Comparison of ENCODE assay signal across 22 cellular contexts in the genomic region with DNA sequence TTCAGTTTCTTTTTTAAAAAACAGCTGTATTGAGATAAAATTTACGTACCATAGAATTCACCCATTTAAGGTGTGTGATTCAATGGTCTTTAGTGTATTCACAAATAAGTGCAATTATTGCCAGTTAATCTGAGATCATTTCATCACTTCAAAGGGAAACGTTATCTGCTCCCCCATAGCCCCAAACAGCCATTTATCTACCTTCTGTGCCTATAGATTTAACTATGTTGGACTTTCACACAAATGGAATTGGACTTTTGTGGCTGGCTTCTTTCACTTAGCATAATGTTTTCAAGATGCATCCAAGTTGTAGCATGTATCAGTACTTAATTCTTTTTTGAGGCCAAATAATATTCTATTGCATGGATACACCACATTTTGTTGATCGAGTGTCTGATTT. TPM values are rescaled to one million over a fixed set of nuclear protein-coding genes. Genes with fewer than 3 reads are reported as not detected.
DNase-seq lines count a peak whose midpoint lies in the region; ATAC-seq and TF ChIP-seq lines count a peak whose summit lies in the region.
"Had no signal": no experiment of that assay in that cellular context is flagged by ENCODE, and none has a peak within 500 bp of the region (broad histone marks: within the 10 kb centered on the region; RNA-seq: fewer than 3 reads in every experiment).

No MANE protein-coding gene starts in this region.

- H3K9me3 ChIP-seq in BLaER1: no peaks in the 10 kb centered on the region
- no peaks in the 10 kb centered on the region for H3K9me3 ChIP-seq in CD4-positive, CD25-positive, alpha-beta regulatory T cell (ENCODE audit: control insufficient read depth in 2 of 2, low read length in 2 of 2)
- no peaks in the 10 kb centered on the region for H3K9me3 ChIP-seq in naive thymus-derived CD4-positive, alpha-beta T cell (ENCODE audit: control insufficient read depth in 2 of 3, low read length in 3 of 3)
- H3K9me3 ChIP-seq in transverse colon: no peaks in the 10 kb centered on the region
- H3K9me3 ChIP-seq: Caco-2, MG63, SJSA1 had no signal

- H3K9me3 Mint-ChIP-seq in CD4-positive, CD25-positive, alpha-beta regulatory T cell: no peaks in the 10 kb centered on the region
- peaks cover 0 to 4% (median 0%) of the 10 kb centered on the region in 3 donors for H3K9me3 Mint-ChIP-seq in T-cell
- peaks cover 0 to 5% (median 0%) of the 10 kb centered on the region in 11 donors for H3K9me3 Mint-ChIP-seq in naive thymus-derived CD4-positive, alpha-beta T cell

- H3K4me1 ChIP-seq in BLaER1 (peaks cover 65% of the 10 kb centered on the region), transverse colon (peaks cover 0 to 12% (median 3%) of the 10 kb centered on the region in 4 donors)
- peaks cover 25% of the 10 kb centered on the region for H3K4me1 ChIP-seq in CD4-positive, CD25-positive, alpha-beta regulatory T cell (ENCODE audit: control insufficient read depth, insufficient read depth, low read length, poor library complexity, severe bottlenecking)
- H3K4me1 ChIP-seq in naive thymus-derived CD4-positive, alpha-beta T cell (ENCODE audit: control insufficient read depth in 2 of 2, insufficient read depth in 2 of 2, low read length in 2 of 2): peaks cover 46 to 51% of the 10 kb centered on the region in 2 donors
- H3K4me1 ChIP-seq: Caco-2, SJSA1 had no signal

- H3K27me3 Mint-ChIP-seq in CD4-positive, CD25-positive, alpha-beta regulatory T cell: peaks cover 5% of the 10 kb centered on the region
- H3K27me3 Mint-ChIP-seq in T-cell: no peaks in the 10 kb centered on the region
- H3K27me3 Mint-ChIP-seq in naive thymus-derived CD4-positive, alpha-beta T cell: peaks cover 0 to 8% (median 0%) of the 10 kb centered on the region in 5 donors

- no peak overlapping the region for H3K4me3 Mint-ChIP-seq in CD4-positive, CD25-positive, alpha-beta regulatory T cell
- H3K4me3 Mint-ChIP-seq in T-cell: no peak overlapping the region
- H3K4me3 Mint-ChIP-seq in naive thymus-derived CD4-positive, alpha-beta T cell: no peak overlapping the region

- 92 to 94% methylated on average over 3 of the region's 3 CpGs for WGBS in transverse colon (ENCODE audit: low coverage in 1 of 2), 2 donors

- no peak for TF ChIP-seq CTCF in transverse colon (IDR thresholded peaks at IDR 0.05)

- ATAC-seq in CD4-positive, CD25-positive, alpha-beta regulatory T cell (ENCODE audit: low read depth in 2 of 2): no peak
- no peak for ATAC-seq in T-cell (replicated peaks in 1 of 4)
- ATAC-seq in naive thymus-derived CD4-positive, alpha-beta T cell: no peak
- ATAC-seq: GM12878, Right ventricle myocardium inferior had no signal

- H3K27me3 ChIP-seq in BLaER1 (no peaks in the 10 kb centered on the region), transverse colon (no peaks in the 10 kb centered on the region)
- no peaks in the 10 kb centered on the region for H3K27me3 ChIP-seq in CD4-positive, CD25-positive, alpha-beta regulatory T cell (ENCODE audit: control insufficient read depth, insufficient read depth, low read length)
- no peaks in the 10 kb centered on the region for H3K27me3 ChIP-seq in naive thymus-derived CD4-positive, alpha-beta T cell (ENCODE audit: control insufficient read depth in 2 of 2, insufficient read depth in 2 of 2, low read length in 2 of 2)
- H3K27me3 ChIP-seq: MG63 had no signal

- CTCF ChIA-PET in T-cell (lab: Charles Lee): interaction anchor here (0.6 to 1.3 kb wide), 2 partner anchors 15 to 134 kb away, joined by 3 to 6 read pairs; no protein-coding TSS in a partner anchor
- CTCF ChIA-PET in naive thymus-derived CD4-positive, alpha-beta T cell (lab: Charles Lee): interaction anchor here (1.0 to 1.4 kb wide), 3 partner anchors 52 to 137 kb away, joined by 4 to 5 read pairs (median 5); no protein-coding TSS in a partner anchor

- peaks cover 34% of the 10 kb centered on the region for H3K36me3 Mint-ChIP-seq in CD4-positive, CD25-positive, alpha-beta regulatory T cell
- H3K36me3 Mint-ChIP-seq in T-cell: peaks cover 52% of the 10 kb centered on the region
- H3K36me3 Mint-ChIP-seq in naive thymus-derived CD4-positive, alpha-beta T cell: peaks cover 18 to 49% (median 42%) of the 10 kb centered on the region in 5 donors

- H3K27ac ChIP-seq in BLaER1 (peak overlapping the region; percentile 83), transverse colon (no peak overlapping the region)
- H3K27ac ChIP-seq in CD4-positive, CD25-positive, alpha-beta regulatory T cell (ENCODE audit: insufficient read depth, low read length, poor library complexity, severe bottlenecking): no peak overlapping the region
- H3K27ac ChIP-seq in naive thymus-derived CD4-positive, alpha-beta T cell (ENCODE audit: low read depth, low read length): no peak overlapping the region
- H3K27ac ChIP-seq: C4-2B, SJSA1 had no signal

- peak overlapping the region in 2 of 3 donors; percentile 20 to 96 for H3K27ac Mint-ChIP-seq in CD4-positive, CD25-positive, alpha-beta regulatory T cell
- peak overlapping the region; percentile 92 to 94 for H3K27ac Mint-ChIP-seq in T-cell
- H3K27ac Mint-ChIP-seq in naive thymus-derived CD4-positive, alpha-beta T cell: peak overlapping the region in 8 of 9 donors; percentile 84 to 94 (median 88)

- H3K9ac ChIP-seq in BLaER1: peak overlapping the region; percentile 75; the same call in 1 of the 2 replicates

- in situ Hi-C loops in transverse colon (cut with MboI; ENCODE audit: low pct_ligation_motif_present in 1 of 4, low pct_unique_long_range_greater_than_20kb in 1 of 4, low sequenced_read_pairs in 3 of 4): no loop called here

- no peak overlapping the region for H3K4me3 ChIP-seq in BLaER1
- no peak overlapping the region for H3K4me3 ChIP-seq in CD4-positive, CD25-positive, alpha-beta regulatory T cell (ENCODE audit: low read depth, low read length)
- no peak overlapping the region for H3K4me3 ChIP-seq in naive thymus-derived CD4-positive, alpha-beta T cell (ENCODE audit: low read length)
- H3K4me3 ChIP-seq in transverse colon: no peak overlapping the region
- H3K4me3 ChIP-seq: GM12878, MG63, SJSA1 had no signal

- peaks cover 3% of the 10 kb centered on the region; the same call in 1 of the 2 replicates for H4K20me1 ChIP-seq in BLaER1

- H3K36me3 ChIP-seq in BLaER1: peaks cover 65% of the 10 kb centered on the region
- H3K36me3 ChIP-seq in CD4-positive, CD25-positive, alpha-beta regulatory T cell (ENCODE audit: control insufficient read depth, insufficient read depth, low read length): peaks cover 26% of the 10 kb centered on the region
- peaks cover 27 to 34% (median 29%) of the 10 kb centered on the region in 3 experiments for H3K36me3 ChIP-seq in naive thymus-derived CD4-positive, alpha-beta T cell (ENCODE audit: control insufficient read depth in 2 of 3, insufficient read depth in 3 of 3, low read length in 3 of 3)
- peaks cover 0 to 30% (median 9%) of the 10 kb centered on the region in 4 donors for H3K36me3 ChIP-seq in transverse colon

- intact Hi-C loops in naive thymus-derived CD4-positive, alpha-beta T cell (cut with micrococcal nuclease): no loop called here
- intact Hi-C loops in transverse colon (cut with DNase I; ENCODE audit: low total_unique reads): no loop called here

- DNase-seq in CD4-positive, CD25-positive, alpha-beta regulatory T cell: no peak
- DNase-seq in T-cell: no peak
- DNase-seq in naive thymus-derived CD4-positive, alpha-beta T cell: no peak
- no peak for DNase-seq in globus pallidus (ENCODE audit: low spot score)
- DNase-seq in middle frontal gyrus (ENCODE audit: extremely low spot score, low spot score): no peak
- no peak for DNase-seq in transverse colon
- DNase-seq: ACHN, Caco-2, DMS 273 treated with DMSO at 0.1 percent for 48 hours, DND-41, MG63, NCI-H1417, NCI-H187, NCI-H2107, NCI-H446 treated with DMSO at 0.1 percent for 48 hours, NCI-H526 treated with DMSO at 0.1 percent for 48 hours had no signal

- H3K4me1 Mint-ChIP-seq in CD4-positive, CD25-positive, alpha-beta regulatory T cell: peaks cover 19 to 61% (median 32%) of the 10 kb centered on the region in 4 donors
- H3K4me1 Mint-ChIP-seq in T-cell: peaks cover 88 to 94% (median 89%) of the 10 kb centered on the region in 3 donors
- H3K4me1 Mint-ChIP-seq in naive thymus-derived CD4-positive, alpha-beta T cell: peaks cover 39 to 98% (median 87%) of the 10 kb centered on the region in 7 donors

- H3K4me2 ChIP-seq in BLaER1: peak overlapping the region; percentile 92

- TF ChIP-seq POLR2A in transverse colon (IDR thresholded peaks at IDR 0.05): no peak

- POLR2A ChIA-PET in T-cell (lab: Charles Lee): no interaction called here
- POLR2A ChIA-PET in naive thymus-derived CD4-positive, alpha-beta T cell (lab: Charles Lee): interaction anchor here (1.3 to 3.3 kb wide), 6 partner anchors 9 to 204 kb away, joined by 3 to 36 read pairs (median 8); partner anchors contain the start of genes APEX1, OSGEP and PIP4P1

- TF ChIP-seq EP300 in transverse colon (IDR thresholded peaks at IDR 0.05; ENCODE audit: low read depth): no peak

RNA-seq across cellular contexts. Expression of gene PNP, which starts 9.7 kb away (rescaled TPM):
- total RNA-seq in CD4-positive, CD25-positive, alpha-beta regulatory T cell: 33.4 TPM
- 10 to 100 TPM; 28.8 to 42.5 (median 40.3) TPM for polyA plus RNA-seq in CD4-positive, CD25-positive, alpha-beta regulatory T cell
- total RNA-seq in T-cell (10 to 100 TPM; 47.7 to 86.2 (median 77.9) TPM), transverse colon (10 to 100 TPM; 18.9 to 62.1 (median 32.7) TPM)
- total RNA-seq in naive thymus-derived CD4-positive, alpha-beta T cell: 100 to 1,000 TPM in 2 of 5 experiments, 10 to 100 TPM in 3; 58.9 to 179 (median 83.0) TPM
- 10 to 100 TPM; 35.6 to 59.6 TPM for polyA plus RNA-seq in naive thymus-derived CD4-positive, alpha-beta T cell

RNA-seq across cellular contexts. Expression of gene PIP4P1, which starts 17.7 kb away (rescaled TPM):
- total RNA-seq in CD4-positive, CD25-positive, alpha-beta regulatory T cell: 65.6 TPM
- polyA plus RNA-seq in CD4-positive, CD25-positive, alpha-beta regulatory T cell: 10 to 100 TPM; 24.7 to 38.3 (median 30.4) TPM
- total RNA-seq in T-cell (10 to 100 TPM; 54.2 to 72.8 (median 57.5) TPM), transverse colon (10 to 100 TPM; 18.7 to 49.4 (median 31.1) TPM)
- total RNA-seq in naive thymus-derived CD4-positive, alpha-beta T cell: 10 to 100 TPM; 34.9 to 87.1 (median 74.2) TPM
- polyA plus RNA-seq in naive thymus-derived CD4-positive, alpha-beta T cell: 10 to 100 TPM; 20.7 to 38.5 TPM

RNA-seq across cellular contexts. Expression of gene APEX1, which starts 23.9 kb away (rescaled TPM):
- 72.6 TPM for total RNA-seq in CD4-positive, CD25-positive, alpha-beta regulatory T cell
- polyA plus RNA-seq in CD4-positive, CD25-positive, alpha-beta regulatory T cell: 100 to 1,000 TPM in 2 of 4 donors, 10 to 100 TPM in 2; 81.8 to 121 (median 101) TPM
- total RNA-seq in T-cell (100 to 1,000 TPM in 4 of 5 donors, 10 to 100 TPM in 1; 92.9 to 142 (median 120) TPM), transverse colon (100 to 1,000 TPM; 108 to 120 (median 111) TPM)
- 100 to 1,000 TPM in 4 of 5 experiments, 10 to 100 TPM in 1; 97.4 to 159 (median 129) TPM for total RNA-seq in naive thymus-derived CD4-positive, alpha-beta T cell
- polyA plus RNA-seq in naive thymus-derived CD4-positive, alpha-beta T cell: 100 to 1,000 TPM; 161 to 205 TPM

RNA-seq across cellular contexts. Expression of gene OSGEP, which starts 24.3 kb away (rescaled TPM):
- total RNA-seq in CD4-positive, CD25-positive, alpha-beta regulatory T cell: 40.8 TPM
- 10 to 100 TPM; 27.3 to 34.2 (median 32.9) TPM for polyA plus RNA-seq in CD4-positive, CD25-positive, alpha-beta regulatory T cell
- 10 to 100 TPM; 56.4 to 80.2 (median 61.5) TPM for total RNA-seq in T-cell
- total RNA-seq in naive thymus-derived CD4-positive, alpha-beta T cell: 10 to 100 TPM; 54.2 to 77.2 (median 69.1) TPM
- polyA plus RNA-seq in naive thymus-derived CD4-positive, alpha-beta T cell: 10 to 100 TPM; 30.8 to 42.9 TPM
- total RNA-seq in transverse colon: 100 to 1,000 TPM in 1 of 4 donors, 10 to 100 TPM in 3; 26.7 to 146 (median 64.7) TPM

RNA-seq across cellular contexts. Expression of gene RNASE10, which starts 26.4 kb away (rescaled TPM):
- not detected for total RNA-seq in CD4-positive, CD25-positive, alpha-beta regulatory T cell
- under 1 TPM in 1 of 4 donors, not detected in 3; 0.33 TPM for polyA plus RNA-seq in CD4-positive, CD25-positive, alpha-beta regulatory T cell
- total RNA-seq in T-cell: 1 to 10 TPM in 2 of 5 donors, under 1 TPM in 3; 0.36 to 1.2 (median 0.66) TPM
- total RNA-seq in naive thymus-derived CD4-positive, alpha-beta T cell: 1 to 10 TPM in 1 of 5 experiments, under 1 TPM in 4; 0.63 to 1.1 (median 0.70) TPM
- not detected for polyA plus RNA-seq in naive thymus-derived CD4-positive, alpha-beta T cell
- total RNA-seq in transverse colon: not detected
- total RNA-seq: Caco-2, LHCN-M2, SJSA1 had no signal
